8 cellular contexts compared by ENCODE assay signal in genomic region chr10:92849576-92850090, GRCh38. TPM values are rescaled to one million over a fixed set of nuclear protein-coding genes. Genes with fewer than 3 reads are reported as not detected.
A peak's percentile ranks its signal among the peaks of the same experiment; 100 is the strongest.
DNase-seq lines count a peak whose midpoint lies in the region; ATAC-seq and TF ChIP-seq lines count a peak whose summit lies in the region.

No MANE protein-coding gene starts in this region.

- ATAC-seq in CD8-positive, alpha-beta T cell: no peak
- ATAC-seq in body of pancreas (no peak), HG03342 (IDR thresholded peaks at IDR 0.05; ENCODE audit: unreplicated experiment) (no peak), GM18517 (IDR thresholded peaks at IDR 0.05; ENCODE audit: unreplicated experiment) (no peak)
- ATAC-seq in natural killer cell treated with Interleukin-12 subunit alpha and Interleukin-12 subunit beta and Interleukin-15 and Interleukin-18, amount 100 ng/mL, for 72 hours: no peak

- H3K4me3 ChIP-seq in CD8-positive, alpha-beta T cell (ENCODE audit: low read depth, low read length): peak overlapping the region; percentile 76
- H3K4me3 ChIP-seq in Jurkat, Clone E6-1 (ENCODE audit: low read length): peak overlapping the region; percentile 71
- peak overlapping the region in 1 of 2 donors; percentile 98 for H3K4me3 ChIP-seq in body of pancreas

- no peaks in the 10 kb centered on the region for H3K27me3 ChIP-seq in CD8-positive, alpha-beta T cell (ENCODE audit: insufficient read depth, low read length)
- H3K27me3 ChIP-seq in body of pancreas: no peaks in the 10 kb centered on the region

- POLR2A ChIA-PET in CD8-positive, alpha-beta T cell (lab: Charles Lee): interaction anchor here (1.6 to 1.8 kb wide), 2 partner anchors 25 to 27 kb away, joined by 5 to 7 read pairs; no protein-coding TSS in a partner anchor
- POLR2A ChIA-PET in RWPE1 (lab: Yijun Ruan, JAX; ENCODE audit: low non-redundant PET): no interaction called here

- intact Hi-C loops in CD8-positive, alpha-beta T cell (cut with DNase I, micrococcal nuclease): loop anchor here (1.0 to 10.0 kb wide), 15 partner anchors 257 to 1975 kb away; partner anchors contain the start of genes BTAF1 (in 2 of the 2), CPEB3 (in 2 of the 2), FRA10AC1 (in 2 of the 2) and HECTD2 (in 2 of the 2)
- intact Hi-C loops in body of pancreas (cut with DNase I): no loop called here

- peak overlapping the region; percentile 87 for H3K27ac Mint-ChIP-seq in CD8-positive, alpha-beta T cell
- peak overlapping the region; percentile 7 to 75 for H3K27ac Mint-ChIP-seq in natural killer cell treated with Interleukin-12 subunit alpha and Interleukin-12 subunit beta and Interleukin-15 and Interleukin-18, amount 100 ng/mL, for 72 hours

- WGBS in body of pancreas, 2 donors: 14 to 17% methylated on average over 2 of the region's 2 CpGs

- H3K4me1 ChIP-seq in CD8-positive, alpha-beta T cell (ENCODE audit: insufficient read depth, low read length): peaks cover 11% of the 10 kb centered on the region
- peaks cover 18% of the 10 kb centered on the region for H3K4me1 ChIP-seq in body of pancreas

- CTCF ChIA-PET in CD8-positive, alpha-beta T cell (lab: Charles Lee): interaction anchor here (1.1 kb wide), 1 partner anchor 18 kb away, joined by 4 read pairs; no protein-coding TSS in a partner anchor
- CTCF ChIA-PET in RWPE1 (lab: Yijun Ruan, JAX): interaction anchor here (0.5 kb wide), 1 partner anchor 14 kb away, joined by 7 read pairs; no protein-coding TSS in a partner anchor

- no peaks in the 10 kb centered on the region for H3K9me3 ChIP-seq in CD8-positive, alpha-beta T cell (ENCODE audit: low read length)
- no peaks in the 10 kb centered on the region for H3K9me3 ChIP-seq in body of pancreas

- no peaks in the 10 kb centered on the region for H3K36me3 Mint-ChIP-seq in CD8-positive, alpha-beta T cell
- no peaks in the 10 kb centered on the region for H3K36me3 Mint-ChIP-seq in natural killer cell treated with Interleukin-12 subunit alpha and Interleukin-12 subunit beta and Interleukin-15 and Interleukin-18, amount 100 ng/mL, for 72 hours

- H3K36me3 ChIP-seq in CD8-positive, alpha-beta T cell (ENCODE audit: insufficient read depth, low read length): no peaks in the 10 kb centered on the region
- no peaks in the 10 kb centered on the region for H3K36me3 ChIP-seq in body of pancreas (replicated peaks in 1 of 2; ENCODE audit: insufficient read depth in 1 of 2, low read depth in 2 of 2)

- no peak overlapping the region for H3K27ac ChIP-seq in CD8-positive, alpha-beta T cell (ENCODE audit: low read depth, low read length)
- peak overlapping the region in 3 of 4 donors; percentile 87 to 90 (median 89) for H3K27ac ChIP-seq in body of pancreas
- no peak overlapping the region for H3K27ac ChIP-seq in RWPE1

- H3K27me3 Mint-ChIP-seq in CD8-positive, alpha-beta T cell (ENCODE audit: low read depth): no peaks in the 10 kb centered on the region
- H3K27me3 Mint-ChIP-seq in natural killer cell treated with Interleukin-12 subunit alpha and Interleukin-12 subunit beta and Interleukin-15 and Interleukin-18, amount 100 ng/mL, for 72 hours: peaks cover 0 to 4% of the 10 kb centered on the region in 2 donors

- DNase-seq in CD8-positive, alpha-beta T cell: no peak
- DNase-seq in Jurkat, Clone E6-1 (ENCODE audit: low read depth, low spot score): no peak
- no peak for DNase-seq in body of pancreas
- no peak for DNase-seq in natural killer cell treated with Interleukin-12 subunit alpha and Interleukin-12 subunit beta and Interleukin-15 and Interleukin-18, amount 100 ng/mL, for 72 hours (ENCODE audit: low spot score)
- no peak for DNase-seq in RWPE1 (ENCODE audit: low spot score)
- no peak for DNase-seq in NCI-H446 (lab: John Stamatoyannopoulos, UW)

- peak overlapping the region; percentile 87 for H3K4me3 Mint-ChIP-seq in CD8-positive, alpha-beta T cell
- peak overlapping the region; percentile 72 for H3K4me3 Mint-ChIP-seq in natural killer cell treated with Interleukin-12 subunit alpha and Interleukin-12 subunit beta and Interleukin-15 and Interleukin-18, amount 100 ng/mL, for 72 hours

- H3K9me3 Mint-ChIP-seq in CD8-positive, alpha-beta T cell: peaks cover 4% of the 10 kb centered on the region
- no peaks in the 10 kb centered on the region for H3K9me3 Mint-ChIP-seq in natural killer cell treated with Interleukin-12 subunit alpha and Interleukin-12 subunit beta and Interleukin-15 and Interleukin-18, amount 100 ng/mL, for 72 hours

- no peak for TF ChIP-seq CTCF in CD8-positive, alpha-beta T cell (IDR thresholded peaks at IDR 0.05)
- TF ChIP-seq CTCF in body of pancreas (IDR thresholded peaks at IDR 0.05) (no peak), RWPE1 (conservative IDR thresholded peaks at IDR 0.05; ENCODE audit: low read depth) (no peak)

- peaks cover 24% of the 10 kb centered on the region for H3K4me1 Mint-ChIP-seq in CD8-positive, alpha-beta T cell (ENCODE audit: low read depth)
- H3K4me1 Mint-ChIP-seq in natural killer cell treated with Interleukin-12 subunit alpha and Interleukin-12 subunit beta and Interleukin-15 and Interleukin-18, amount 100 ng/mL, for 72 hours (ENCODE audit: low read depth in 2 of 2): peaks cover 26 to 35% of the 10 kb centered on the region in 2 donors

- TF ChIP-seq POLR2A in body of pancreas (IDR thresholded peaks at IDR 0.05): no peak

RNA-seq across cellular contexts. Expression of gene EXOC6, which starts 1.3 kb away (rescaled TPM):
- total RNA-seq in CD8-positive, alpha-beta T cell: 1 to 10 TPM; 6.0 to 7.0 TPM
- polyA plus RNA-seq in Jurkat, Clone E6-1 (2012; ENCODE audit: insufficient read depth, insufficient read length): 8.8 TPM
- 10 to 100 TPM; 13.2 to 70.8 TPM for total RNA-seq in body of pancreas
- total RNA-seq in natural killer cell treated with Interleukin-12 subunit alpha and Interleukin-12 subunit beta and Interleukin-15 and Interleukin-18, amount 100 ng/mL, for 72 hours: 10 to 100 TPM in 1 of 2 donors, 1 to 10 TPM in 1; 9.7 to 14.7 TPM

Comparison
In these comparisons a context has a peak if more than half of its experiments do, and no peak if none do; other contexts are left out.
1. H3K27ac ChIP-seq: peak in body of pancreas (3 of 4); none in CD8-positive, alpha-beta T cell (single experiment) and RWPE1 (single experiment).